8 cellular contexts compared by ENCODE assay signal in the genomic region with DNA sequence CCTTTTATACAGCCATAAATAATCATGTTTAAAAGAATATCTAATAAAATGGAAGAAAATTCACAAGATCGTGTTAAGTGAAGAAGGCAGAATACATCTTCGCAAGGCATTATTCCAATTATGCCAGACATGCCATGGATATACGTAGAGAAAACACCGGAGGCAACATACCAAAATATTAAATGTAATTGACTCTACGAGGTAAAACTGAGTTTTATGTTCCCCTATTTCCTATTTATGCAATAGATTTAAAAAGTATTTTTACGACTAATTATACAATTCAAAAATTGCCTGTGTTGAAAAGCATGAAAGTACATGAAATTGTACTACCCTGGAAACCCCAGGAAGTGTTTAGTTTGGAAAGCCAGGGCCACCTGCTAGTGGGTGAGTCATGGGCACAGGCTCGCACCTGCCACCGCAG. TPM values are rescaled to one million over a fixed set of nuclear protein-coding genes. Genes with fewer than 3 reads are reported as not detected.
DNase-seq lines count a peak whose midpoint lies in the region; ATAC-seq and TF ChIP-seq lines count a peak whose summit lies in the region.

No MANE protein-coding gene starts in this region.

- peaks cover 11% of the 10 kb centered on the region for H3K4me1 ChIP-seq in colonic mucosa

- H3K9ac ChIP-seq in colonic mucosa (ENCODE audit: low read depth in 2 of 2, low read length in 2 of 2), result peak overlapping the region; percentile 85 to 93

- peak overlapping the region; percentile 86 to 94 (median 92) for H3K4me3 Mint-ChIP-seq in nephron

- H3K4me1 Mint-ChIP-seq in nephron, result peaks cover 58% of the 10 kb centered on the region

- ATAC-seq in GM21515 (IDR thresholded peaks at IDR 0.05; ENCODE audit: unreplicated experiment), result no peak
- no peak for ATAC-seq in HG02763 (IDR thresholded peaks at IDR 0.05; ENCODE audit: unreplicated experiment)

- peak overlapping the region; percentile 97 for H3K27ac ChIP-seq in colonic mucosa

- intact Hi-C loops in colonic mucosa (cut with DNase I), result no loop called here

- DNase-seq in DMS 273 treated with DMSO at 0.1 percent for 48 hours (lab: John Stamatoyannopoulos, UW), result peak; percentile 84
- DNase-seq in DMS 273 (lab: John Stamatoyannopoulos, UW; ENCODE audit: unreplicated experiment), result no peak
- peak; percentile 85 for DNase-seq in NCI-H2081 treated with DMSO at 0.1 percent for 48 hours (lab: John Stamatoyannopoulos, UW)
- no peak for DNase-seq in colonic mucosa
- DNase-seq in NCI-H524 (lab: John Stamatoyannopoulos, UW), result no peak

- peak overlapping the region; percentile 65 for H3K4me3 ChIP-seq in colonic mucosa

- peak overlapping the region; percentile 93 to 99 (median 99) for H3K27ac Mint-ChIP-seq in nephron

- H3K9me3 Mint-ChIP-seq in nephron, result no peaks in the 10 kb centered on the region

- H3K9me3 ChIP-seq in colonic mucosa, result no peaks in the 10 kb centered on the region

- H3K27me3 ChIP-seq in colonic mucosa, result no peaks in the 10 kb centered on the region

- H3K36me3 Mint-ChIP-seq in nephron (ENCODE audit: low read depth), result peaks cover 9% of the 10 kb centered on the region

- H3K27me3 Mint-ChIP-seq in nephron (ENCODE audit: low read depth), result no peaks in the 10 kb centered on the region

- no peaks in the 10 kb centered on the region for H3K36me3 ChIP-seq in colonic mucosa

- no peak for TF ChIP-seq CTCF in colonic mucosa (IDR thresholded peaks at IDR 0.05)
- TF ChIP-seq CTCF in nephron (IDR thresholded peaks at IDR 0.05; ENCODE audit: unreplicated experiment in 3 of 3), result no peak

RNA-seq across cellular contexts. Expression of gene REPIN1, which starts 0.9 kb away (rescaled TPM):
- 100 to 1,000 TPM; 189 to 304 TPM for total RNA-seq in colonic mucosa

RNA-seq across cellular contexts. Expression of gene ZNF775, which starts 11.4 kb away (rescaled TPM):
- 10 to 100 TPM; 11.0 to 11.3 TPM for total RNA-seq in colonic mucosa

RNA-seq across cellular contexts. Expression of gene RARRES2, which starts 26.3 kb away (rescaled TPM):
- total RNA-seq in colonic mucosa, result 100 to 1,000 TPM in 1 of 2 donors, 10 to 100 TPM in 1; 86.7 to 122 TPM

RNA-seq across cellular contexts. Expression of gene ACTR3C, which starts 44.3 kb away (rescaled TPM):
- 10 to 100 TPM; 17.6 to 29.6 TPM for total RNA-seq in colonic mucosa

RNA-seq across cellular contexts. Expression of gene LRRC61, which starts 44.5 kb away (rescaled TPM):
- total RNA-seq in colonic mucosa, result 10 to 100 TPM; 11.4 to 15.1 TPM

Comparison
In these comparisons a context has a peak if more than half of its experiments do, and no peak if none do; other contexts are left out.
1. DNase-seq: peak in DMS 273 treated with DMSO at 0.1 percent for 48 hours (single experiment) and NCI-H2081 treated with DMSO at 0.1 percent for 48 hours (single experiment); none in DMS 273 (single experiment), colonic mucosa (single experiment) and NCI-H524 (0 of 2).